ENCODE assay signal across 8 cellular contexts in the genomic region with DNA sequence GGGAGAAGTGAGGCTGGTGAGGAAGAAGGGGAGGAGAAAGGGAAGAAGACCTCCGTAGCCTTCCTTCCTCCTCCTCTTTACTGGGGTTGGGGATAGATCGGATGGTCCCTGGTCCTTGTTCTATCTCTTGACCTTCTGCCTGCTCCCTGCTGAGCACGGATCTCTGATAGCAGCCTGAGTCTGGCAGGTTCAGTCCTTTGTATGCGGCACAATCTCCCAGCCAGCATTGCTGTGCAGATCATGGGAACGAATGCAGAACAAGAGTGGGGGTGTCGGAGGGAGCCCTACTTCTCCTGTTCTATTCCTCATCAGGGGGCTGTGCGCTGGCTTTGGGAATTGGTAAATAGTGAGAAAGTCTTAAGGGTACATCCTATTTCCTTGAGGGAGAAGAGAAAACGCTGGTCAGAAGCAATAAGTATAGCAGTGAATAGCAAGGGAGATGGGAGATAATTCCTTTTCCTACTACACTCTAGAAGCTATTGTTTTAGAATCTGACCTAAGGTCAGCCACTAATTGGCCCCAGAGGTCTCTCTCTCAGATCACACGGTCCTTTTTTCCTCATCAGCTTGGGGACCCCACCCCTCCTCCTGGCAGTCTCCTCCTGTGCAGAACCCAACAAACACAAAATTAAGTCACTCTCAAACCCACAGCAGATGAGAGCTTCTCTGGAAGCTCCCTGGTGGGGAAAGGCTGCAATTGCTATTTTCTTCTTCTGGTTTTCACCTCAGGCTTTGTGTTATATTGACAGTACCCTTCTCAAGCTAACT. TPM values are rescaled to one million over a fixed set of nuclear protein-coding genes. Genes with fewer than 3 reads are reported as not detected.
DNase-seq lines count a peak whose midpoint lies in the region; ATAC-seq and TF ChIP-seq lines count a peak whose summit lies in the region.

No MANE protein-coding gene starts in this region.

- ATAC-seq in left lobe of liver (peak; percentile 35), GM19324 (IDR thresholded peaks at IDR 0.05; ENCODE audit: low FRiP score, unreplicated experiment) (no peak)

- no peak overlapping the region for H3K9ac ChIP-seq in adipocyte (ENCODE audit: low read length)

- peak; percentile 47 for TF ChIP-seq CTCF in HFF-Myc (IDR thresholded peaks at IDR 0.05; ENCODE audit: low read depth, low read length, missing control alignments)

- no peaks in the 10 kb centered on the region for H3K27me3 ChIP-seq in adipocyte (replicated peaks; ENCODE audit: control insufficient read depth, insufficient read depth, low read length)

- H3K9me3 ChIP-seq in adipocyte (ENCODE audit: control insufficient read depth, low read length) = no peaks in the 10 kb centered on the region

- peaks cover 36% of the 10 kb centered on the region for H3K4me1 ChIP-seq in adipocyte (ENCODE audit: control insufficient read depth, insufficient read depth, low read length)

- no peak overlapping the region for H3K4me3 ChIP-seq in HFF-Myc (replicated peaks; ENCODE audit: low read depth, low read length)
- H3K4me3 ChIP-seq in adipocyte (ENCODE audit: low read length) = peak overlapping the region; percentile 49

- no peaks in the 10 kb centered on the region for H3K36me3 ChIP-seq in adipocyte (ENCODE audit: control insufficient read depth, insufficient read depth, low read length, severe bottlenecking)

- peak; percentile 62 for DNase-seq in AG20443 (ENCODE audit: low spot score)
- DNase-seq in HFF-Myc (ENCODE audit: extremely low read depth, low read depth) = no peak
- DNase-seq in adipocyte (ENCODE audit: low read depth) = peak; percentile 49
- no peak for DNase-seq in left lobe of liver (ENCODE audit: low spot score)
- no peak for DNase-seq in HPDE6-E6E7 (ENCODE audit: extremely low spot score)
- no peak for DNase-seq in NCI-H2196 (lab: John Stamatoyannopoulos, UW; ENCODE audit: unreplicated experiment)
- DNase-seq in occipital lobe (lab: John Stamatoyannopoulos, UW) = no peak

RNA-seq across cellular contexts. Expression of a gene that starts 41.0 kb away (rescaled TPM):
- total RNA-seq in left lobe of liver = 0.05 TPM
- 2.8 TPM for total RNA-seq in occipital lobe

Comparison
In these comparisons a context has a peak if more than half of its experiments do, and no peak if none do; other contexts are left out.
1. DNase-seq: peak in AG20443 (single experiment) and adipocyte (single experiment); none in HFF-Myc (single experiment), left lobe of liver (single experiment), HPDE6-E6E7 (single experiment), NCI-H2196 (single experiment) and occipital lobe (single experiment).